8 cellular contexts compared by ENCODE assay signal in the genomic region with DNA sequence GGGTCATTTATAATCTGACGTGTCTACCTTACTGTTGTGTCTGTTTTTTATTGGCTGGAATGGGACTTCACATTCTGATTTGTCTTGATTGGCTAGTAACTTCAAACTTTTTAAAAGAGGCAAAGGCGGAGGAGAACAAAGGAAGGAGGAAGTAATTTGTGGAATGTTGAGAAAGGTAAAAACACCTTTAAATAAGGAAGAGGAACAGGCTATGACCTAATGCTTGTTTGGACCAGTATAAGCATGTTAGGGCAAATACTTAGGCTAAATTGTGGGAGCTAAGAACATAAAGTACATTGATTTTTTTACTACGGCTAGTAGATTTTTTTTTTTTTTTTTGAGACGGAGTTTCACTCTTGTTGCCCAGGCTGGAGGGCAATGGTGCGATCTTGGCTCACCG. TPM values are rescaled to one million over a fixed set of nuclear protein-coding genes. Genes with fewer than 3 reads are reported as not detected.
DNase-seq lines count a peak whose midpoint lies in the region; ATAC-seq, FAIRE-seq and TF ChIP-seq lines count a peak whose summit lies in the region.
"Not testable (repeated sequence)": the region's sequence is repeated elsewhere in the genome, so short reads cannot be mapped to it uniquely, and the experiment has no call there.
"Had no signal": no experiment of that assay in that cellular context is flagged by ENCODE, and none has a peak within 500 bp of the region (broad histone marks: within the 10 kb centered on the region; RNA-seq: fewer than 3 reads in every experiment).

No MANE protein-coding gene starts in this region.

- H3K9me3 ChIP-seq in H9 (ENCODE audit: control insufficient read depth, low read depth, low read length); K562 (replicated peaks; ENCODE audit: control insufficient read depth, insufficient read depth, low read depth, low read length); HepG2 (ENCODE audit: low read length): not testable (repeated sequence)

- not testable (repeated sequence) for H3K4me1 ChIP-seq in H9 (ENCODE audit: insufficient read depth, low read length); K562 (replicated peaks in 1 of 2; ENCODE audit: control insufficient read depth in 2 of 2, insufficient read depth in 2 of 2, low read length in 2 of 2); HepG2 (ENCODE audit: insufficient read depth, low read length)

- not testable (repeated sequence) for H2BK12ac ChIP-seq in H9 (ENCODE audit: insufficient read length, low read depth, low read length)

- FAIRE-seq in K562 (lab: Jason Lieb, UNC); HepG2 (lab: Jason Lieb, UNC): not testable (repeated sequence)

- H4K20me1 ChIP-seq in H9 (ENCODE audit: control insufficient read depth, insufficient read depth, insufficient read length); K562 (replicated peaks; ENCODE audit: control insufficient read depth, insufficient read depth, low read length); HepG2 (ENCODE audit: insufficient read depth, low read length): not testable (repeated sequence)

- not testable (repeated sequence) for H2AK5ac ChIP-seq in H9 (ENCODE audit: insufficient read length, low read length)

- not testable (repeated sequence) for H2BK5ac ChIP-seq in H9 (ENCODE audit: insufficient read length, low read length)

- not testable (repeated sequence) for H3K27me3 Mint-ChIP-seq in H9 (ENCODE audit: low read depth); WTC11 (ENCODE audit: low read depth); activated T-helper 17 cell treated with anti-CD3 and anti-CD28 coated beads, Interleukin-2, amount 50 U/mL, for 72 hours

- not testable (repeated sequence) for H3K79me2 ChIP-seq in H9 (ENCODE audit: insufficient read depth, low read length)
- H3K79me2 ChIP-seq in K562 (ENCODE audit: control insufficient read depth, insufficient read depth, low read length) (peaks cover 59% of the 10 kb centered on the region), HepG2 (ENCODE audit: insufficient read depth, low read length) (peaks cover 39% of the 10 kb centered on the region)

- H3K27me3 ChIP-seq in H9 (ENCODE audit: insufficient read depth, low read length); K562 (ENCODE audit: control insufficient read depth in 2 of 2, insufficient read depth in 2 of 2, low read length in 2 of 2); HepG2 (ENCODE audit: control insufficient read depth in 1 of 2, insufficient read depth in 2 of 2, low read length in 2 of 2): not testable (repeated sequence)

- POLR2A ChIA-PET in WTC11 (lab: Charles Lee); HepG2 (lab: Yijun Ruan, JAX): not testable (repeated sequence)
- POLR2A ChIA-PET in K562 (lab: Yijun Ruan, JAX) = interaction anchor here (0.6 kb wide), 1 partner anchor 219 kb away, joined by 3 read pairs; no protein-coding TSS in a partner anchor

- not testable (repeated sequence) for H3K9me1 ChIP-seq in K562 (ENCODE audit: control insufficient read depth, insufficient read depth, low read length)

- H3K36me3 Mint-ChIP-seq in H9 (ENCODE audit: insufficient read depth in 1 of 3, low read depth in 3 of 3) = peaks cover 76 to 98% (median 95%) of the 10 kb centered on the region in 3 experiments
- H3K36me3 Mint-ChIP-seq in WTC11 = peaks cover 91% of the 10 kb centered on the region
- H3K36me3 Mint-ChIP-seq in activated T-helper 17 cell treated with anti-CD3 and anti-CD28 coated beads, Interleukin-2, amount 50 U/mL, for 72 hours (ENCODE audit: low read depth) = peaks cover 100% of the 10 kb centered on the region
- H3K36me3 Mint-ChIP-seq in stimulated activated effector memory CD8-positive, alpha-beta T cell treated with anti-CD3 and anti-CD28 coated beads, Interleukin-12 subunit alpha, Interleukin-12 subunit beta, amount 100 ng/mL, for 72 hours = peaks cover 100% of the 10 kb centered on the region

- not testable (repeated sequence) for H3K4me3 Mint-ChIP-seq in H9; WTC11; activated T-helper 17 cell treated with anti-CD3 and anti-CD28 coated beads, Interleukin-2, amount 50 U/mL, for 72 hours; stimulated activated effector memory CD8-positive, alpha-beta T cell treated with anti-CD3 and anti-CD28 coated beads, Interleukin-12 subunit alpha, Interleukin-12 subunit beta, amount 100 ng/mL, for 72 hours

- H4K91ac ChIP-seq in H9 (ENCODE audit: insufficient read length, low read depth, low read length) = not testable (repeated sequence)

- H4K5ac ChIP-seq in H9 (ENCODE audit: insufficient read length, low read depth, low read length) = not testable (repeated sequence)

- not testable (repeated sequence) for DNase-seq in H9; WTC11 (ENCODE audit: low spot score); K562 (ENCODE audit: extremely low read depth in 1 of 4, low spot score in 3 of 4); HepG2 (ENCODE audit: low spot score); stimulated activated effector memory CD8-positive, alpha-beta T cell treated with anti-CD3 and anti-CD28 coated beads, Interleukin-12 subunit alpha, Interleukin-12 subunit beta, amount 100 ng/mL, for 72 hours (ENCODE audit: low spot score in 2 of 2)
- DNase-seq in epithelial cell of prostate (ENCODE audit: low read depth, low spot score) = peak; percentile 50

- not testable (repeated sequence) for H2BK20ac ChIP-seq in H9 (ENCODE audit: low read depth, low read length, poor library complexity, severe bottlenecking)

- not testable (repeated sequence) for TF ChIP-seq CTCF in H9 (conservative IDR thresholded peaks at IDR 0.05); WTC11 (IDR thresholded peaks at IDR 0.05); K562 (IDR thresholded peaks at IDR 0.05 in 2 of 3, conservative IDR thresholded peaks at IDR 0.05 in 1 of 3; ENCODE audit: insufficient read depth in 2 of 3, low read depth in 1 of 3, low read length in 3 of 3); HepG2 (CRISPR knock-in tag; IDR thresholded peaks at IDR 0.05)

- ATAC-seq in WTC11; activated T-helper 17 cell treated with anti-CD3 and anti-CD28 coated beads, Interleukin-2, amount 50 U/mL, for 72 hours (replicated peaks); K562; HepG2; stimulated activated effector memory CD8-positive, alpha-beta T cell treated with anti-CD3 and anti-CD28 coated beads, Interleukin-12 subunit alpha, Interleukin-12 subunit beta, amount 100 ng/mL, for 72 hours: not testable (repeated sequence)

- CTCF ChIA-PET in WTC11 (lab: Charles Lee); K562 (lab: Yijun Ruan, JAX; ENCODE audit: low intra/inter-chr PET ratio); HepG2 (lab: Yijun Ruan, JAX; ENCODE audit: low intra/inter-chr PET ratio, low total read pairs): not testable (repeated sequence)

- H3K56ac ChIP-seq in H9 (ENCODE audit: insufficient read length, low read depth, low read length) = not testable (repeated sequence)

- not testable (repeated sequence) for H3K18ac ChIP-seq in H9 (ENCODE audit: insufficient read length, low read depth, low read length)

- H3K4me2 ChIP-seq in H9 (ENCODE audit: insufficient read depth, insufficient read length, low read length); K562 (ENCODE audit: insufficient read depth, low read length); HepG2 (ENCODE audit: low read depth, low read length): not testable (repeated sequence)

- not testable (repeated sequence) for H3K14ac ChIP-seq in H9 (ENCODE audit: insufficient read depth, low read length)

- BruUV-seq in K562 (replicated peaks; lab: Mats Ljungman, UMichigan) (TSS peak; percentile 33), HepG2 (replicated peaks; lab: Mats Ljungman, UMichigan) (TSS peak; percentile 53)

- not testable (repeated sequence) for H3K27ac ChIP-seq in H9 (ENCODE audit: insufficient read length, low read depth, low read length); K562 (ENCODE audit: extremely low read depth, low read depth, low read length); HepG2 (ENCODE audit: extremely low read length, insufficient read depth, low read length)
- H3K27ac ChIP-seq in epithelial cell of prostate = peak overlapping the region; percentile 82

- no CpG with 5 or more reads among the region's 6 CpGs for WGBS in H9 (ENCODE audit: extremely low coverage, insufficient read length, low lambda C conversion rate)
- 93% methylated on average over 4 of the region's 6 CpGs for WGBS in K562 (ENCODE audit: insufficient coverage, low coverage, missing lambda C conversion rate)
- WGBS in HepG2 (ENCODE audit: low lambda C conversion rate) = 98% methylated on average over 6 of the region's 6 CpGs

- not testable (repeated sequence) for H2AFZ ChIP-seq in H9 (ENCODE audit: low read length); K562 (ENCODE audit: low read depth, low read length); HepG2 (ENCODE audit: low read length)

- H4K8ac ChIP-seq in H9 (replicated peaks; ENCODE audit: insufficient read length, low read depth, low read length) = not testable (repeated sequence)

- not testable (repeated sequence) for H3K9ac ChIP-seq in H9 (ENCODE audit: extremely low read depth, insufficient read length, low read length); K562 (ENCODE audit: insufficient read depth in 1 of 2, low read depth in 2 of 2, low read length in 2 of 2); HepG2 (ENCODE audit: insufficient read depth, low read depth, low read length)

- not testable (repeated sequence) for TF ChIP-seq POLR2A in K562 (conservative IDR thresholded peaks at IDR 0.05); HepG2 (IDR thresholded peaks at IDR 0.05; ENCODE audit: insufficient read depth in 1 of 2, low read depth in 2 of 2, low read length in 2 of 2)

- not testable (repeated sequence) for H3K9me3 Mint-ChIP-seq in H9; WTC11; activated T-helper 17 cell treated with anti-CD3 and anti-CD28 coated beads, Interleukin-2, amount 50 U/mL, for 72 hours; stimulated activated effector memory CD8-positive, alpha-beta T cell treated with anti-CD3 and anti-CD28 coated beads, Interleukin-12 subunit alpha, Interleukin-12 subunit beta, amount 100 ng/mL, for 72 hours

- H3K36me3 ChIP-seq in K562 (ENCODE audit: control insufficient read depth, insufficient read depth, low read length) (peaks cover 90% of the 10 kb centered on the region), HepG2 (replicated peaks in 1 of 2; ENCODE audit: control insufficient read depth in 1 of 2, insufficient read depth in 2 of 2, low read length in 2 of 2) (peaks cover 21 to 79% of the 10 kb centered on the region in 2 experiments)

- not testable (repeated sequence) for TF ChIP-seq RAD21 in K562 (CRISPR knock-in tag; conservative IDR thresholded peaks at IDR 0.05 in 1 of 2, IDR thresholded peaks at IDR 0.05 in 1 of 2); HepG2 (CRISPR knock-in tag; IDR thresholded peaks at IDR 0.05)

- in situ Hi-C loops in K562 (cut with MboI); HepG2 (cut with HindIII; ENCODE audit: extremely low pct_ligation_motif_present, low pct_unique_long_range_greater_than_20kb): not testable (repeated sequence)

- H3T11ph ChIP-seq in H9 (ENCODE audit: low read length) = not testable (repeated sequence)

- not testable (repeated sequence) for H3K4me1 Mint-ChIP-seq in H9; WTC11; activated T-helper 17 cell treated with anti-CD3 and anti-CD28 coated beads, Interleukin-2, amount 50 U/mL, for 72 hours
- H3K4me1 Mint-ChIP-seq in stimulated activated effector memory CD8-positive, alpha-beta T cell treated with anti-CD3 and anti-CD28 coated beads, Interleukin-12 subunit alpha, Interleukin-12 subunit beta, amount 100 ng/mL, for 72 hours = peaks cover 28% of the 10 kb centered on the region

- not testable (repeated sequence) for H3K79me1 ChIP-seq in H9 (ENCODE audit: insufficient read depth, low read depth, low read length, poor library complexity, severe bottlenecking)

- H3K4me3 ChIP-seq in K562; HepG2 (replicated peaks in 1 of 3; ENCODE audit: insufficient read depth in 1 of 3, low read depth in 2 of 3, low read length in 3 of 3): not testable (repeated sequence)

- H3K27ac Mint-ChIP-seq in H9 = peak overlapping the region in 2 of 3 experiments; percentile 46 to 83; a peak in 3 of 7 replicates
- peak overlapping the region; percentile 97 for H3K27ac Mint-ChIP-seq in WTC11
- peak overlapping the region; percentile 34 for H3K27ac Mint-ChIP-seq in activated T-helper 17 cell treated with anti-CD3 and anti-CD28 coated beads, Interleukin-2, amount 50 U/mL, for 72 hours
- H3K27ac Mint-ChIP-seq in stimulated activated effector memory CD8-positive, alpha-beta T cell treated with anti-CD3 and anti-CD28 coated beads, Interleukin-12 subunit alpha, Interleukin-12 subunit beta, amount 100 ng/mL, for 72 hours = peak overlapping the region; percentile 45

- not testable (repeated sequence) for TF ChIP-seq EP300 in K562 (IDR thresholded peaks at IDR 0.05; ENCODE audit: low read length); HepG2 (IDR thresholded peaks at IDR 0.05; ENCODE audit: low read depth in 2 of 2, low read length in 2 of 2); HepG2 (CRISPR knock-in tag; IDR thresholded peaks at IDR 0.05; ENCODE audit: borderline replicate concordance)

- H2BK120ac ChIP-seq in H9 (ENCODE audit: low read depth, low read length, poor library complexity, severe bottlenecking) = not testable (repeated sequence)

- intact Hi-C loops in K562 (cut with micrococcal nuclease); HepG2 (cut with micrococcal nuclease; ENCODE audit: unreplicated experiment): not testable (repeated sequence)

- H2BK15ac ChIP-seq in H9 (ENCODE audit: low read depth, low read length) = not testable (repeated sequence)

- H3K23ac ChIP-seq in H9 (ENCODE audit: insufficient read length, low read depth, low read length) = not testable (repeated sequence)

- H3K4ac ChIP-seq in H9 (ENCODE audit: low read depth, low read length) = not testable (repeated sequence)

- not testable (repeated sequence) for H3K23me2 ChIP-seq in H9 (ENCODE audit: insufficient read length, low read depth, low read length, poor library complexity, severe bottlenecking)

RNA-seq across cellular contexts. Expression of a gene that starts 18.0 kb away (rescaled TPM):
- total RNA-seq in H9 (2021) (164 and 169 TPM in 2 replicates), WTC11 (2021) (110 to 144 TPM (median 133 TPM) in 3 replicates), K562 (2014; rRNA removed) (22.7 and 28.3 TPM in 2 replicates), K562 (2014; rRNA removed; fragmentation: Illumina TruSeq; extraction: Trizol) (73.9 and 76.3 TPM in 2 replicates), K562 (2015; rRNA removed; fragmentation: Illumina TruSeq; extraction: Trizol) (61.0 and 77.3 TPM in 2 replicates), K562 (2021) (81.6 and 82.3 TPM in 2 replicates), HepG2 (2016; rRNA removed; fragmentation: Illumina TruSeq; extraction: Trizol) (39.1 and 52.7 TPM in 2 replicates)
- total RNA-seq in activated T-helper 17 cell treated with anti-CD3 and anti-CD28 coated beads, Interleukin-2, amount 50 U/mL, for 72 hours = 100 to 1,000 TPM; 116 to 127 TPM
- total RNA-seq in K562 (2011; cell fraction: chromatin; rRNA removed; ENCODE audit: low replicate concordance) = 51.8 and 162 TPM in 2 replicates
- total RNA-seq in K562 (2011; cell fraction: nucleolus; rRNA removed) = 33.2 and 42.4 TPM in 2 replicates
- total RNA-seq in K562 (2011; cell fraction: nucleoplasm; rRNA removed) = 76.3 and 99.3 TPM in 2 replicates
- polyA plus RNA-seq in K562 (2011; rRNA removed) (62.2 and 64.6 TPM in 2 replicates), K562 (2014; fragmentation: Illumina TruSeq; extraction: Trizol) (118 and 210 TPM in 2 replicates), K562 (2014; fragmentation: Nextera tagmentation; extraction: Ambion mirVana) (10 to 100 TPM; 54.4 to 58.6 TPM), K562 (2014; rRNA removed) (89.0 and 90.4 TPM in 2 replicates), HepG2 (2011; rRNA removed) (38.5 and 41.6 TPM in 2 replicates)
- 29.8 and 33.3 TPM in 2 replicates for polyA plus RNA-seq in K562 (2011; cell fraction: cytosol; rRNA removed)
- polyA plus RNA-seq in K562 (2011; cell fraction: nucleus; rRNA removed) = 65.6 and 70.0 TPM in 2 replicates
- polyA plus RNA-seq in K562 (2012) = 48.1 and 75.7 TPM in 2 replicates
- 61.0 and 69.6 TPM in 2 replicates for polyA minus RNA-seq in K562 (2011; rRNA and poly(A)+ RNA removed)
- polyA minus RNA-seq in K562 (2011; cell fraction: cytosol; rRNA and poly(A)+ RNA removed) = 47.4 and 52.8 TPM in 2 replicates
- 45.2 and 70.3 TPM in 2 replicates for polyA minus RNA-seq in K562 (2011; cell fraction: nucleus; rRNA and poly(A)+ RNA removed)
- 9.7 and 11.8 TPM in 2 replicates for total RNA-seq in HepG2 (2016; cell fraction: cytosol; rRNA removed; fragmentation: Illumina TruSeq; extraction: Trizol; ENCODE audit: low read depth)
- total RNA-seq in HepG2 (2016; cell fraction: insoluble cytoplasmic fraction; rRNA removed; fragmentation: Illumina TruSeq; extraction: Trizol) = 42.4 and 53.4 TPM in 2 replicates
- 18.1 and 19.9 TPM in 2 replicates for total RNA-seq in HepG2 (2016; cell fraction: membrane; rRNA removed; fragmentation: Illumina TruSeq; extraction: Trizol)
- total RNA-seq in HepG2 (2016; cell fraction: nucleus; rRNA removed; fragmentation: Illumina TruSeq; extraction: Trizol) = 58.6 and 59.9 TPM in 2 replicates
- polyA plus RNA-seq in HepG2 (2011; cell fraction: cytosol; rRNA removed) = 17.7 and 19.0 TPM in 2 replicates
- polyA plus RNA-seq in HepG2 (2011; cell fraction: nucleus; rRNA removed) = 52.2 and 74.4 TPM in 2 replicates
- 22.3 and 41.5 TPM in 2 replicates for polyA plus RNA-seq in HepG2 (2012)
- 11.2 and 11.6 TPM in 2 replicates for polyA plus RNA-seq in HepG2 (2016; cell fraction: cytosol; fragmentation: Illumina TruSeq; extraction: Trizol; ENCODE audit: low read depth)
- polyA plus RNA-seq in HepG2 (2016; cell fraction: insoluble cytoplasmic fraction; fragmentation: Illumina TruSeq; extraction: Trizol; ENCODE audit: low read depth) = 117 and 127 TPM in 2 replicates
- polyA plus RNA-seq in HepG2 (2016; cell fraction: membrane; fragmentation: Illumina TruSeq; extraction: Trizol; ENCODE audit: low read depth) = 23.2 and 23.3 TPM in 2 replicates
- polyA plus RNA-seq in HepG2 (2016; cell fraction: nucleus; fragmentation: Illumina TruSeq; extraction: Trizol; ENCODE audit: insufficient read depth, low read depth) = 182 and 185 TPM in 2 replicates
- 28.3 and 56.1 TPM in 2 replicates for polyA minus RNA-seq in HepG2 (2011; rRNA and poly(A)+ RNA removed; ENCODE audit: low replicate concordance)
- polyA minus RNA-seq in HepG2 (2011; cell fraction: cytosol; rRNA and poly(A)+ RNA removed) = 14.5 and 23.9 TPM in 2 replicates
- 117 and 142 TPM in 2 replicates for polyA minus RNA-seq in HepG2 (2011; cell fraction: nucleus; rRNA and poly(A)+ RNA removed)

RNA-seq across cellular contexts. Expression of a gene that starts 43.5 kb away (rescaled TPM):
- total RNA-seq in H9 (2021) (180 and 197 TPM in 2 replicates), WTC11 (2021) (129 to 165 TPM (median 164 TPM) in 3 replicates), K562 (2014; rRNA removed) (46.0 and 49.5 TPM in 2 replicates), K562 (2014; rRNA removed; fragmentation: Illumina TruSeq; extraction: Trizol) (79.0 and 82.8 TPM in 2 replicates), K562 (2015; rRNA removed; fragmentation: Illumina TruSeq; extraction: Trizol) (62.9 and 71.4 TPM in 2 replicates), K562 (2021) (61.2 and 62.9 TPM in 2 replicates), HepG2 (2016; rRNA removed; fragmentation: Illumina TruSeq; extraction: Trizol) (37.7 and 51.2 TPM in 2 replicates)
- total RNA-seq in activated T-helper 17 cell treated with anti-CD3 and anti-CD28 coated beads, Interleukin-2, amount 50 U/mL, for 72 hours = under 1 TPM; 0.42 to 0.67 TPM
- 95.3 and 272 TPM in 2 replicates for total RNA-seq in K562 (2011; cell fraction: chromatin; rRNA removed; ENCODE audit: low replicate concordance)
- total RNA-seq in K562 (2011; cell fraction: nucleolus; rRNA removed) = 53.0 and 62.1 TPM in 2 replicates
- 111 and 181 TPM in 2 replicates for total RNA-seq in K562 (2011; cell fraction: nucleoplasm; rRNA removed)
- polyA plus RNA-seq in K562 (2011; rRNA removed) (53.2 and 61.4 TPM in 2 replicates), K562 (2014; fragmentation: Illumina TruSeq; extraction: Trizol) (67.9 and 88.1 TPM in 2 replicates), K562 (2014; fragmentation: Nextera tagmentation; extraction: Ambion mirVana) (1 to 10 TPM; 8.4 to 8.5 TPM), K562 (2014; rRNA removed) (45.3 and 55.8 TPM in 2 replicates), HepG2 (2011; rRNA removed) (33.5 and 39.5 TPM in 2 replicates)
- 34.6 and 39.6 TPM in 2 replicates for polyA plus RNA-seq in K562 (2011; cell fraction: cytosol; rRNA removed)
- 46.4 and 48.8 TPM in 2 replicates for polyA plus RNA-seq in K562 (2011; cell fraction: nucleus; rRNA removed)
- 38.8 and 43.7 TPM in 2 replicates for polyA plus RNA-seq in K562 (2012)
- polyA minus RNA-seq in K562 (2011; rRNA and poly(A)+ RNA removed) = 92.7 and 97.6 TPM in 2 replicates
- polyA minus RNA-seq in K562 (2011; cell fraction: cytosol; rRNA and poly(A)+ RNA removed) = 46.0 and 65.1 TPM in 2 replicates
- polyA minus RNA-seq in K562 (2011; cell fraction: nucleus; rRNA and poly(A)+ RNA removed) = 38.0 and 61.4 TPM in 2 replicates
- total RNA-seq in HepG2 (2016; cell fraction: cytosol; rRNA removed; fragmentation: Illumina TruSeq; extraction: Trizol; ENCODE audit: low read depth) = 71.8 and 87.5 TPM in 2 replicates
- total RNA-seq in HepG2 (2016; cell fraction: insoluble cytoplasmic fraction; rRNA removed; fragmentation: Illumina TruSeq; extraction: Trizol) = 37.5 and 48.2 TPM in 2 replicates
- total RNA-seq in HepG2 (2016; cell fraction: membrane; rRNA removed; fragmentation: Illumina TruSeq; extraction: Trizol) = 36.5 and 37.4 TPM in 2 replicates
- 54.6 and 65.1 TPM in 2 replicates for total RNA-seq in HepG2 (2016; cell fraction: nucleus; rRNA removed; fragmentation: Illumina TruSeq; extraction: Trizol)
- polyA plus RNA-seq in HepG2 (2011; cell fraction: cytosol; rRNA removed) = 28.4 and 31.3 TPM in 2 replicates
- polyA plus RNA-seq in HepG2 (2011; cell fraction: nucleus; rRNA removed) = 39.8 and 40.6 TPM in 2 replicates
- 30.9 and 39.1 TPM in 2 replicates for polyA plus RNA-seq in HepG2 (2012)
- polyA plus RNA-seq in HepG2 (2016; cell fraction: cytosol; fragmentation: Illumina TruSeq; extraction: Trizol; ENCODE audit: low read depth) = 4.7 and 5.5 TPM in 2 replicates
- polyA plus RNA-seq in HepG2 (2016; cell fraction: insoluble cytoplasmic fraction; fragmentation: Illumina TruSeq; extraction: Trizol; ENCODE audit: low read depth) = 55.0 and 58.1 TPM in 2 replicates
- 15.7 and 16.9 TPM in 2 replicates for polyA plus RNA-seq in HepG2 (2016; cell fraction: membrane; fragmentation: Illumina TruSeq; extraction: Trizol; ENCODE audit: low read depth)
- 65.0 and 67.9 TPM in 2 replicates for polyA plus RNA-seq in HepG2 (2016; cell fraction: nucleus; fragmentation: Illumina TruSeq; extraction: Trizol; ENCODE audit: insufficient read depth, low read depth)
- polyA minus RNA-seq in HepG2 (2011; rRNA and poly(A)+ RNA removed; ENCODE audit: low replicate concordance) = 53.1 and 80.7 TPM in 2 replicates
- polyA minus RNA-seq in HepG2 (2011; cell fraction: cytosol; rRNA and poly(A)+ RNA removed) = 52.8 and 73.7 TPM in 2 replicates
- polyA minus RNA-seq in HepG2 (2011; cell fraction: nucleus; rRNA and poly(A)+ RNA removed) = 108 and 117 TPM in 2 replicates
- total RNA-seq: CD4-positive, alpha-beta memory T cell had no signal
- polyA plus RNA-seq: CD4-positive, alpha-beta memory T cell had no signal

Comparison
In these comparisons a context has a peak if more than half of its experiments do, and no peak if none do; other contexts are left out.
1. H3K27ac Mint-ChIP-seq: peak in every context shown above with its lines; median percentile 97 in WTC11; 64 in H9; 45 in stimulated activated effector memory CD8-positive, alpha-beta T cell treated with anti-CD3 and anti-CD28 coated beads, Interleukin-12 subunit alpha, Interleukin-12 subunit beta, amount 100 ng/mL, for 72 hours; 34 in activated T-helper 17 cell treated with anti-CD3 and anti-CD28 coated beads, Interleukin-2, amount 50 U/mL, for 72 hours.
2. RNA of a gene that starts 43.5 kb away (total RNA-seq): 180 to 197 TPM in H9, 129 to 165 TPM in WTC11, 46.0 to 272 TPM in K562 and 36.5 to 87.5 TPM in HepG2; 0.42 to 0.67 TPM in activated T-helper 17 cell treated with anti-CD3 and anti-CD28 coated beads, Interleukin-2, amount 50 U/mL, for 72 hours; every median in the first group is over 10 times any median in the second.